In the genomic region with DNA sequence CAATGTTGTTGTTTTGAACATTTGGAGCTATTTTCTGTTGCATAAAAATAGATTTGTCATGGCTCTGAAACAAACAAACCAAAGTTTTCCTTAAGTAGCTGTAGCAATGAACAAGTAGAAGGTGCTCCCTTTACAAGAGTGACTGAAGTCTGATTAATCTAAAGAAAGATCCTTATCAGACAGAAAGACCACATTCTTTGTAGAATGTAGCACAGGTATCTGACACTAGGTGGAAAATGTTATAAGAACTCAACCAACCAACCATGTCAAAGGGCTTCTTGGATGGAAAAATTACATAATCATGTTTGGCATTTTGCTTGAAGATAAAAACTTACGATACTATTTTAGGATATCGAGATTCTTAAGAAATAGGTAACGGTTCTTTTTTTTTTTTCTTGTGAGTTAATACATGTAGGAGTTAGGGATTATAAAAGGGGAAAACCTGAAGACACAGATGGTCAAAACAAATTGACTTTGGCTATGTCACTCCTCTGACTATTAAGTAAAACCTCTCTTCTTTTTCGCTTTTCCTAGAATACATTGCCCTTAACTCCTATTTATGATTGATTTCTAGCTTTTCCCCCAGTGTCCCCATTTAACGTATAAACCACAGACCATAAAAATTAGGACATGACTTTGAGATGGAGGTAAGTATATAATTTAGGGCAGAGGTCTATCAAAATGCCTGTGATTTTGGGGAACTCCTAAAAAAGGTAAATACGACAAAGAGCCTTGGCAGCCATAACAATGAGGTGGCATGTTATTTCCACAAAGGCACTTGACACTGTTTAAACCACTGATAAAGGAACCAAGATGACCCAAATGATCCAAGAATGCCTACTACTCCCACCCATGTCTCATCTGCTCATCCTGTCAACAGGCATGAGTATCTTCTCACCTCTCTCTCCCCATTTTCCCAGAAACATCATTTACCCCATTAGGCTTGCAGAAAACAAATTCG, we compare ENCODE assay signal across 21 cellular contexts.
DNase-seq lines count a peak whose midpoint lies in the region; ATAC-seq and TF ChIP-seq lines count a peak whose summit lies in the region.
"Had no signal": no experiment of that assay in that cellular context is flagged by ENCODE, and none has a peak within 500 bp of the region (broad histone marks: within the 10 kb centered on the region; RNA-seq: fewer than 3 reads in every experiment).

No MANE protein-coding gene starts in this region.

- H2AFZ ChIP-seq in OCI-LY3 (ENCODE audit: low read depth, low read length) (no peak overlapping the region), osteoblast (ENCODE audit: low read length) (no peak overlapping the region)

- TF ChIP-seq CTCF in OCI-LY3 (IDR thresholded peaks at IDR 0.05; ENCODE audit: low read depth, low read length) (no peak), osteoblast (IDR thresholded peaks at IDR 0.05; ENCODE audit: extremely low read depth, low read depth, low read length) (no peak)

- H3K36me3 Mint-ChIP-seq in activated CD4-positive, alpha-beta T cell treated with anti-CD3 and anti-CD28 coated beads, Interleukin-2, amount 10 ng/mL, durations not matched to agents 7 days and 5 days (ENCODE audit: low read depth), result peaks cover 48% of the 10 kb centered on the region
- H3K36me3 Mint-ChIP-seq in activated naive CD8-positive, alpha-beta T cell treated with anti-CD3 and anti-CD28 coated beads, Interleukin-2, amount 10 ng/mL, durations not matched to agents 7 days and 5 days, result peaks cover 20% of the 10 kb centered on the region

- H3K9ac ChIP-seq in OCI-LY3 (ENCODE audit: low read length), result peak overlapping the region; percentile 10; the same call in 1 of the 2 replicates

- H3K4me1 ChIP-seq in OCI-LY3 (ENCODE audit: low read length) (peaks cover 23% of the 10 kb centered on the region), osteoblast (ENCODE audit: insufficient read depth, low read length) (no peaks in the 10 kb centered on the region)
- H3K4me1 ChIP-seq: psoas muscle had no signal

- no peak for DNase-seq in activated CD4-positive, alpha-beta T cell treated with anti-CD3 and anti-CD28 coated beads, Interleukin-2, amount 10 ng/mL, durations not matched to agents 7 days and 5 days
- DNase-seq in activated CD4-positive, alpha-beta T cell treated with anti-CD3 and anti-CD28 coated beads, Interleukin-2, amount 50 U/mL, for 48 hours, result no peak
- no peak for DNase-seq in activated naive CD8-positive, alpha-beta T cell treated with anti-CD3 and anti-CD28 coated beads, Interleukin-2, amount 10 ng/mL, durations not matched to agents 7 days and 5 days
- peak; percentile 38 for DNase-seq in osteoblast (ENCODE audit: insufficient read length, low spot score, missing footprints)
- DNase-seq in DMS 273 treated with DMSO at 0.1 percent for 48 hours (lab: John Stamatoyannopoulos, UW), result no peak
- DNase-seq in ureter (ENCODE audit: low spot score), result no peak
- DNase-seq: activated CD4-positive, alpha-beta T cell treated with anti-CD3 and anti-CD28 coated beads for 1 hour; activated effector memory CD4-positive, alpha-beta T cell treated with Interleukin-2 at 50 U/mL for 16 hours; brain microvascular endothelial cell; dorsolateral prefrontal cortex; head of caudate nucleus; immature natural killer cell; NCI-H345; NK-92 treated with Interleukin-12 subunit alpha and Interleukin-12 subunit beta, amount 100 ng/mL, for 24 hours; psoas muscle; SHP77; stomach had no signal

- peaks cover 52% of the 10 kb centered on the region for H3K4me1 Mint-ChIP-seq in activated CD4-positive, alpha-beta T cell treated with anti-CD3 and anti-CD28 coated beads, Interleukin-2, amount 10 ng/mL, durations not matched to agents 7 days and 5 days
- peaks cover 13% of the 10 kb centered on the region for H3K4me1 Mint-ChIP-seq in activated naive CD8-positive, alpha-beta T cell treated with anti-CD3 and anti-CD28 coated beads, Interleukin-2, amount 10 ng/mL, durations not matched to agents 7 days and 5 days
- H3K4me1 Mint-ChIP-seq: CD14-positive monocyte, immature natural killer cell, nephron had no signal

- CTCF ChIA-PET in activated CD4-positive, alpha-beta T cell treated with anti-CD3 and anti-CD28 coated beads, Interleukin-2, amount 10 ng/mL, durations not matched to agents 7 days and 5 days (lab: Charles Lee), result interaction anchor here (0.7 to 1.8 kb wide), 5 partner anchors 11 to 72 kb away, joined by 3 to 4 read pairs (median 4); a partner anchor contains a TSS

- peak; percentile 61 for ATAC-seq in activated naive CD8-positive, alpha-beta T cell treated with anti-CD3 and anti-CD28 coated beads, Interleukin-2, amount 10 ng/mL, durations not matched to agents 7 days and 5 days (ENCODE audit: low read depth)
- ATAC-seq in HG03460 (IDR thresholded peaks at IDR 0.05; ENCODE audit: unreplicated experiment), result no peak
- ATAC-seq: psoas muscle had no signal

- peak overlapping the region; percentile 53 for H3K4me2 ChIP-seq in OCI-LY3 (ENCODE audit: low read length)
- H3K4me2 ChIP-seq in osteoblast (ENCODE audit: insufficient read depth, low read length), result no peak overlapping the region

- no peaks in the 10 kb centered on the region for H3K9me3 ChIP-seq in OCI-LY3 (ENCODE audit: insufficient read depth, low read length)
- no peaks in the 10 kb centered on the region for H3K9me3 ChIP-seq in osteoblast (ENCODE audit: low read depth, low read length)
- H3K9me3 ChIP-seq: psoas muscle, stomach had no signal

- H3K9me3 Mint-ChIP-seq in activated CD4-positive, alpha-beta T cell treated with anti-CD3 and anti-CD28 coated beads, Interleukin-2, amount 10 ng/mL, durations not matched to agents 7 days and 5 days, result no peaks in the 10 kb centered on the region
- H3K9me3 Mint-ChIP-seq in activated naive CD8-positive, alpha-beta T cell treated with anti-CD3 and anti-CD28 coated beads, Interleukin-2, amount 10 ng/mL, durations not matched to agents 7 days and 5 days, result no peaks in the 10 kb centered on the region
- H3K9me3 Mint-ChIP-seq: CD14-positive monocyte, immature natural killer cell, nephron had no signal

- H3K36me3 ChIP-seq in OCI-LY3 (replicated peaks; ENCODE audit: low read depth, low read length) (peaks cover 20% of the 10 kb centered on the region), osteoblast (ENCODE audit: insufficient read depth, low read length) (peaks cover 5% of the 10 kb centered on the region)

- no peaks in the 10 kb centered on the region for H4K20me1 ChIP-seq in OCI-LY3 (ENCODE audit: insufficient read depth, low read length)
- H4K20me1 ChIP-seq in osteoblast (ENCODE audit: insufficient read depth, low read length), result no peaks in the 10 kb centered on the region

- H3K79me2 ChIP-seq in OCI-LY3 (ENCODE audit: low read length), result no peaks in the 10 kb centered on the region
- no peaks in the 10 kb centered on the region for H3K79me2 ChIP-seq in osteoblast (ENCODE audit: insufficient read depth, low read length)

- H3K27me3 ChIP-seq in OCI-LY3 (ENCODE audit: low read depth, low read length) (no peaks in the 10 kb centered on the region), osteoblast (ENCODE audit: insufficient read depth, low read length) (no peaks in the 10 kb centered on the region)
- H3K27me3 ChIP-seq: brain microvascular endothelial cell, dorsolateral prefrontal cortex, stomach had no signal

- POLR2A ChIA-PET in activated CD4-positive, alpha-beta T cell treated with anti-CD3 and anti-CD28 coated beads, Interleukin-2, amount 10 ng/mL, durations not matched to agents 7 days and 5 days (lab: Charles Lee), result no interaction called here
- POLR2A ChIA-PET in activated naive CD8-positive, alpha-beta T cell treated with anti-CD3 and anti-CD28 coated beads, Interleukin-2, amount 10 ng/mL, durations not matched to agents 7 days and 5 days (lab: Charles Lee), result interaction anchor here (0.6 kb wide), 1 partner anchor 50 kb away, joined by 4 read pairs; no protein-coding TSS in a partner anchor

- H3K27ac ChIP-seq in OCI-LY3 (ENCODE audit: low read length) (peak overlapping the region; percentile 47), osteoblast (ENCODE audit: low read depth, low read length) (no peak overlapping the region)
- H3K27ac ChIP-seq: brain microvascular endothelial cell, dorsolateral prefrontal cortex, psoas muscle, stomach had no signal

- peak overlapping the region; percentile 19; the same call in 1 of the 2 replicates for H3K4me3 ChIP-seq in OCI-LY3 (ENCODE audit: low read length)
- no peak overlapping the region for H3K4me3 ChIP-seq in osteoblast (ENCODE audit: insufficient read depth, low read length)
- H3K4me3 ChIP-seq: dorsolateral prefrontal cortex, psoas muscle, stomach had no signal

- peak overlapping the region; percentile 52 for H3K27ac Mint-ChIP-seq in activated CD4-positive, alpha-beta T cell treated with anti-CD3 and anti-CD28 coated beads, Interleukin-2, amount 10 ng/mL, durations not matched to agents 7 days and 5 days
- H3K27ac Mint-ChIP-seq in activated naive CD8-positive, alpha-beta T cell treated with anti-CD3 and anti-CD28 coated beads, Interleukin-2, amount 10 ng/mL, durations not matched to agents 7 days and 5 days, result no peak overlapping the region
- H3K27ac Mint-ChIP-seq: immature natural killer cell, nephron had no signal

- H3K4me3 Mint-ChIP-seq in activated CD4-positive, alpha-beta T cell treated with anti-CD3 and anti-CD28 coated beads, Interleukin-2, amount 10 ng/mL, durations not matched to agents 7 days and 5 days, result no peak overlapping the region
- no peak overlapping the region for H3K4me3 Mint-ChIP-seq in activated naive CD8-positive, alpha-beta T cell treated with anti-CD3 and anti-CD28 coated beads, Interleukin-2, amount 10 ng/mL, durations not matched to agents 7 days and 5 days
- H3K4me3 Mint-ChIP-seq: CD14-positive monocyte, immature natural killer cell, nephron had no signal

- H3K27me3 Mint-ChIP-seq in activated CD4-positive, alpha-beta T cell treated with anti-CD3 and anti-CD28 coated beads, Interleukin-2, amount 10 ng/mL, durations not matched to agents 7 days and 5 days, result no peaks in the 10 kb centered on the region
- no peaks in the 10 kb centered on the region for H3K27me3 Mint-ChIP-seq in activated naive CD8-positive, alpha-beta T cell treated with anti-CD3 and anti-CD28 coated beads, Interleukin-2, amount 10 ng/mL, durations not matched to agents 7 days and 5 days
